Comparison of ENCODE assay signal across 8 cellular contexts in genomic region chr5:71586941-71587708, GRCh38. TPM values are rescaled to one million over a fixed set of nuclear protein-coding genes. Genes with fewer than 3 reads are reported as not detected.
DNase-seq lines count a peak whose midpoint lies in the region; ATAC-seq lines count a peak whose summit lies in the region.

MCCC2 (plus strand) TSS chr5:71587340; CDS start chr5:71587426, 86 bp downstream.

- ATAC-seq in GM19372 (IDR thresholded peaks at IDR 0.05; ENCODE audit: low read depth, unreplicated experiment) = peak; percentile 96
- peak; percentile 98 for ATAC-seq in HG03521 (IDR thresholded peaks at IDR 0.05; ENCODE audit: unreplicated experiment)
- peak; percentile 95 for ATAC-seq in left lobe of liver

- DNase-seq in C1 segment of cervical spinal cord (lab: John Stamatoyannopoulos, UW) (peak; percentile 41 to 94 (median 91)), NCI-H748 (lab: John Stamatoyannopoulos, UW; ENCODE audit: unreplicated experiment) (peak; percentile 98), dedifferentiated amniotic fluid mesenchymal stem cell (ENCODE audit: extremely low spot score) (peak; percentile 96), left lobe of liver (ENCODE audit: low spot score) (peak; percentile 99)
- DNase-seq in activated CD4-positive, alpha-beta T cell treated with anti-CD3 and anti-CD28 coated beads, Interleukin-2, amount 50 U/mL, for 24 hours (ENCODE audit: low read depth in 1 of 2, low spot score in 1 of 2) = peak; percentile 88 to 94
- DNase-seq in stimulated activated CD4-positive, alpha-beta T cell treated with anti-CD3 and anti-CD28 coated beads, Interleukin-2, amount 100 ng/mL, for 24 hours = peak; percentile 97 to 98

RNA-seq across cellular contexts. Expression of gene MCCC2, which starts in this region (rescaled TPM):
- total RNA-seq in left lobe of liver = 86.2 TPM

Comparison
In these comparisons a context has a peak if more than half of its experiments do, and no peak if none do; other contexts are left out.
1. Peak in every context shown above with its lines: DNase-seq and ATAC-seq.